1 cellular context compared by ENCODE assay signal in genomic region chr12:111596985-111597730, GRCh38.
TF ChIP-seq lines count a peak whose summit lies in the region.

No MANE protein-coding gene starts in this region.

TF ChIP-seq in K562, 482 proteins besides CTCF, POLR2A, EP300 and RAD21 (continued from another document):
- TF ChIP-seq ZBTB40 (IDR thresholded peaks at IDR 0.05) (0 out of 2 replicates have a peak, but pooled peaks have one; percentile 10), ZBTB40 (CRISPR knock-in tag; IDR thresholded peaks at IDR 0.05) (no peak), ZNF12 (CRISPR knock-in tag; IDR thresholded peaks at IDR 0.05) (0 out of 2 replicates have a peak, but pooled peaks have one; percentile 8), TFAP4 (CRISPR knock-in tag; IDR thresholded peaks at IDR 0.05; ENCODE audit: borderline replicate concordance) (0 out of 2 replicates have a peak, but pooled peaks have one; percentile 2), CREM (IDR thresholded peaks at IDR 0.05; ENCODE audit: low read depth) (peak; percentile 61), SRF (CRISPR knock-in tag; IDR thresholded peaks at IDR 0.05) (peak in 1 of 2 experiments; percentile 38; a peak in 1 of 4 replicates), POLR3A (IDR thresholded peaks at IDR 0.05; ENCODE audit: borderline replicate concordance, extremely low read depth, insufficient read depth, insufficient read length) (no peak), HES1 (IDR thresholded peaks at IDR 0.05; ENCODE audit: low read depth) (no peak), MEIS2 (IDR thresholded peaks at IDR 0.05; ENCODE audit: partially characterized antibody) (no peak), NBN (IDR thresholded peaks at IDR 0.05; ENCODE audit: low read depth) (0 out of 2 replicates have a peak, but pooled peaks have one; percentile 40), ZNF316 (IDR thresholded peaks at IDR 0.05) (peak; percentile 13; the same call in 1 of the 2 replicates), ATF1 (CRISPR knock-in tag; IDR thresholded peaks at IDR 0.05) (no peak), ATF1 (tag; IDR thresholded peaks at IDR 0.05) (peak; percentile 31; the same call in 1 of the 2 replicates), ZNF174 (CRISPR knock-in tag; IDR thresholded peaks at IDR 0.05) (no peak), TAF1 (IDR thresholded peaks at IDR 0.05; ENCODE audit: control insufficient read depth, extremely low read depth, insufficient read depth, low read length, severe bottlenecking) (peak; percentile 52), LCOR (CRISPR knock-in tag; IDR thresholded peaks at IDR 0.05) (0 out of 2 replicates have a peak, but pooled peaks have one; percentile 44), ZKSCAN3 (CRISPR knock-in tag; IDR thresholded peaks at IDR 0.05) (no peak), ID3 (CRISPR knock-in tag; IDR thresholded peaks at IDR 0.05) (no peak), ID3 (tag; IDR thresholded peaks at IDR 0.05) (0 out of 2 replicates have a peak, but pooled peaks have one; percentile 2), HMBOX1 (IDR thresholded peaks at IDR 0.05) (peak; percentile 79), FOXA3 (CRISPR knock-in tag; conservative IDR thresholded peaks at IDR 0.05 in 1 of 2, IDR thresholded peaks at IDR 0.05 in 1 of 2) (peak in 1 of 2 experiments; percentile 48; a peak in 2 of 4 replicates), YY1 (IDR thresholded peaks at IDR 0.05; ENCODE audit: borderline replicate concordance in 1 of 3, control insufficient read depth in 1 of 3, extremely low read depth in 1 of 3, insufficient read depth in 3 of 3, insufficient read length in 1 of 3, insufficient replicate concordance in 2 of 3, low read depth in 1 of 3, low read length in 2 of 3) (peak in 1 of 3 experiments; percentile 12), ARNT (IDR thresholded peaks at IDR 0.05) (no peak), SAP30 (IDR thresholded peaks at IDR 0.05; ENCODE audit: borderline replicate concordance, insufficient read depth, low read depth, low read length, poor library complexity, severe bottlenecking) (peak; percentile 27), ZBTB8A (IDR thresholded peaks at IDR 0.05; ENCODE audit: partially characterized antibody) (no peak), ZNF639 (CRISPR knock-in tag; conservative IDR thresholded peaks at IDR 0.05 in 1 of 2, IDR thresholded peaks at IDR 0.05 in 1 of 2) (no peak), JUND (IDR thresholded peaks at IDR 0.05; ENCODE audit: borderline replicate concordance, low read depth, low read length) (peak; percentile 17; the same call in 1 of the 2 replicates), JUND (tag; IDR thresholded peaks at IDR 0.05; ENCODE audit: borderline replicate concordance, low read depth, low read length) (no peak), SIN3A (IDR thresholded peaks at IDR 0.05; ENCODE audit: borderline replicate concordance in 2 of 2, control insufficient read depth in 1 of 2, low read depth in 2 of 2, low read length in 2 of 2) (0 out of 4 replicates have a peak, but pooled peaks of 1 of the 2 experiments have one; percentile 9), CREB1 (IDR thresholded peaks at IDR 0.05) (no peak), CREB1 (CRISPR knock-in tag; IDR thresholded peaks at IDR 0.05) (peak; percentile 43; the same call in 1 of the 2 replicates), SP1 (CRISPR knock-in tag; IDR thresholded peaks at IDR 0.05) (0 out of 2 replicates have a peak, but pooled peaks have one; percentile 36), CBX3 (IDR thresholded peaks at IDR 0.05; ENCODE audit: borderline replicate concordance in 1 of 2, low read length in 2 of 2) (peak in 1 of 2 experiments; percentile 5; a peak in 1 of 3 replicates), FOXK2 (conservative IDR thresholded peaks at IDR 0.05 in 1 of 2, IDR thresholded peaks at IDR 0.05 in 1 of 2; ENCODE audit: low read depth in 2 of 2) (0 out of 4 replicates have a peak, but pooled peaks have one; percentile 13 to 22), CHD1 (IDR thresholded peaks at IDR 0.05; ENCODE audit: low read length) (peak; percentile 4), NEUROD1 (IDR thresholded peaks at IDR 0.05; ENCODE audit: borderline replicate concordance, low read depth, low read length, partially characterized antibody) (peak; percentile 70), NFATC3 (IDR thresholded peaks at IDR 0.05) (no peak)
TF ChIP-seq in K562: peak in this region for 26.
